ENCODE assay signal across 22 cellular contexts in genomic region chr2:241974096-241974495, GRCh38.
"Had no signal": no experiment of that assay in that cellular context is flagged by ENCODE, and none has a peak within 500 bp of the region (broad histone marks: within the 10 kb centered on the region; RNA-seq: fewer than 3 reads in every experiment).

No MANE protein-coding gene starts in this region.

- H3K4me2 ChIP-seq: KMS-11 had no signal

- H3K27me3 Mint-ChIP-seq: IgD-negative memory B cell had no signal

- DNase-seq: Kasumi-1, MM.1S, NCI-H1092 treated with DMSO at 0.1 percent for 48 hours, NCI-H1417, NCI-H146, NCI-H187, NCI-H2029, NCI-H2081 treated with DMSO at 0.1 percent for 48 hours, NCI-H2171, NCI-H226, NCI-H446, NCI-H510A, NCI-H524 treated with DMSO at 0.1 percent for 48 hours, NCI-H69, NCI-H774, RPMI8226, SHP77 had no signal

- FAIRE-seq: K562, RCC 7860 had no signal

- ATAC-seq: K562, SK-N-SH treated with all-trans-retinoic acid at 6 μM for 48 hours had no signal

- H3K9ac ChIP-seq: KMS-11 had no signal

- H3K4me3 Mint-ChIP-seq: IgD-negative memory B cell had no signal

- H3K4me3 ChIP-seq: K562 had no signal

- H3K27ac ChIP-seq: KMS-11 had no signal

- H3K27ac Mint-ChIP-seq: IgD-negative memory B cell had no signal
